In the genomic region with DNA sequence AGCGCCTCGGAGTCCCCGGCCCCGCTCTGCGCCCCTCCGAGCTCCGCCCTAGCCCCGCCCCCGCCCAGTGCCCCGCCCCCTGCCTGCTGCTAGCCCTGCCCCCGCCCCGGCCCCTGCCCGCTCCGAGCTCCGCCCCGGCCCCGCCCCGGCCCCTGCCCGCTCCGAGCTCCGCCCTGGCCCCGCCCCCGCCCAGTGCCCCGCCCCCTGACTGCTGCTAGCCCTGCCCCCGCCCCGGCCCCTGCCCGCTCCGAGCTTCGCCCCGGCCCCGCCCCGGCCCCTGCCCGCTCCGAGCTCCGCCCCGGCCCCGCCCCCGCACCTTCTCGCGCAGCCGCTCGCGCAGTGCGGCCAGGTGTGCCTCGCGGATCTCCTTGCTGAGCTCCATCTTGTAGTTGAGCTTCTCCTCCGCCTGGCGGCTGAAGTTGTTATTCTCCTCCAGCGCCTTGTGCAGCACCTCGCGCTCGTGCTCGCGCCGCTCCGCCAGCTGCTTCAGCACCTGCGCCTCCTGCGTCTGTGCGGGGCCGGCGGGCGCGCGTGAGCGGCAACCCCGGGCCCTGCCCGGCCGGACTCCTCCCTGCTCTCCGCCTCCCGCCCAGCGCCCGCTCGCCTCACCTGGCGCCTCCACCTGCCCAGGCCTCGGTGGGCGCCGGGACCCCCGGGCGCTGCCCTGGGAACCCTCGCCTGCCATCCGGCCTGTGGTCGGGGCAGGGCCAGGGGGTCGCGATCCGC, we compare ENCODE assay signal across 8 cellular contexts. TPM values are rescaled to one million over a fixed set of nuclear protein-coding genes. Genes with fewer than 3 reads are reported as not detected.
DNase-seq lines count a peak whose midpoint lies in the region; ATAC-seq and TF ChIP-seq lines count a peak whose summit lies in the region.

No MANE protein-coding gene starts in this region.

- H3K27ac ChIP-seq in H9 (ENCODE audit: insufficient read length, low read depth, low read length) (no peak overlapping the region), SU-DHL-6 (ENCODE audit: low read depth, low read length) (peak overlapping the region; percentile 22; the same call in 1 of the 2 replicates), heart left ventricle (peak overlapping the region; percentile 78 to 99 (median 90)), upper lobe of right lung (peak overlapping the region; percentile 93)

- H3K36me3 ChIP-seq in SU-DHL-6 (ENCODE audit: low read length) (no peaks in the 10 kb centered on the region), heart left ventricle (no peaks in the 10 kb centered on the region), upper lobe of right lung (no peaks in the 10 kb centered on the region)

- no peak overlapping the region for H2AK5ac ChIP-seq in H9 (ENCODE audit: insufficient read length, low read length)

- no peak overlapping the region for H2BK5ac ChIP-seq in H9 (ENCODE audit: insufficient read length, low read length)

- no peak overlapping the region for H3K56ac ChIP-seq in H9 (ENCODE audit: insufficient read length, low read depth, low read length)

- H3K4ac ChIP-seq in H9 (ENCODE audit: low read depth, low read length) = no peak overlapping the region

- TF ChIP-seq CTCF in H9 (conservative IDR thresholded peaks at IDR 0.05) (peak; percentile 64), SU-DHL-6 (IDR thresholded peaks at IDR 0.05; ENCODE audit: insufficient read depth, low read length, poor library complexity, severe bottlenecking) (peak; percentile 20), heart left ventricle (IDR thresholded peaks at IDR 0.05) (peak in 10 of 12 donors; percentile 5 to 53 (median 23)), progenitor cell of endocrine pancreas (IDR thresholded peaks at IDR 0.05; ENCODE audit: unreplicated experiment) (peak; percentile 61), upper lobe of right lung (IDR thresholded peaks at IDR 0.05) (peak; percentile 42)

- intact Hi-C loops in heart left ventricle (cut with DNase I) (loop anchor here in 1 of 10 donors (2.0 kb wide), 1 partner anchor 15 kb away; a partner anchor contains a TSS), upper lobe of right lung (cut with DNase I) (no loop called here)

- H3K4me1 ChIP-seq in H9 (ENCODE audit: insufficient read depth, low read length) = no peaks in the 10 kb centered on the region
- H3K4me1 ChIP-seq in heart left ventricle = peaks cover 0 to 36% (median 14%) of the 10 kb centered on the region in 12 donors
- peaks cover 20% of the 10 kb centered on the region for H3K4me1 ChIP-seq in upper lobe of right lung

- no peaks in the 10 kb centered on the region for H3K9me2 ChIP-seq in SU-DHL-6 (replicated peaks; ENCODE audit: insufficient read depth, low read length)

- peaks cover 0 to 3% (median 2%) of the 10 kb centered on the region in 3 experiments; a peak in 3 of 7 replicates for H3K36me3 Mint-ChIP-seq in H9 (ENCODE audit: insufficient read depth in 1 of 3, low read depth in 3 of 3)
- H3K36me3 Mint-ChIP-seq in activated naive CD8-positive, alpha-beta T cell treated with anti-CD3 and anti-CD28 coated beads, Interleukin-2, amount 10 ng/mL, durations not matched to agents 7 days and 5 days = peaks cover 2% of the 10 kb centered on the region
- no peaks in the 10 kb centered on the region for H3K36me3 Mint-ChIP-seq in progenitor cell of endocrine pancreas (ENCODE audit: insufficient read depth)

- no peak overlapping the region for H3T11ph ChIP-seq in H9 (ENCODE audit: low read length)

- peak overlapping the region; percentile 54 for H3K4me3 ChIP-seq in SU-DHL-6 (ENCODE audit: insufficient read depth, low read length, poor library complexity, severe bottlenecking)
- peak overlapping the region; percentile 43 to 79 (median 66) for H3K4me3 ChIP-seq in heart left ventricle
- peak overlapping the region; percentile 69 for H3K4me3 ChIP-seq in upper lobe of right lung

- H3K9ac ChIP-seq in H9 (ENCODE audit: extremely low read depth, insufficient read length, low read length) (no peak overlapping the region), SU-DHL-6 (ENCODE audit: low read length) (peak overlapping the region; percentile 59)

- no peak overlapping the region for H4K5ac ChIP-seq in H9 (ENCODE audit: insufficient read length, low read depth, low read length)

- H2BK12ac ChIP-seq in H9 (ENCODE audit: insufficient read length, low read depth, low read length) = no peak overlapping the region

- WGBS in H9 (ENCODE audit: extremely low coverage, insufficient read length, low lambda C conversion rate) = no CpG with 5 or more reads among the region's 85 CpGs
- WGBS in heart left ventricle, 4 donors = 2 to 8% (median 5%) methylated on average over 5 to 85 of the region's 85 CpGs

- H3K27me3 ChIP-seq in H9 (ENCODE audit: insufficient read depth, low read length) (no peaks in the 10 kb centered on the region), SU-DHL-6 (ENCODE audit: low read length) (no peaks in the 10 kb centered on the region), heart left ventricle (no peaks in the 10 kb centered on the region), upper lobe of right lung (no peaks in the 10 kb centered on the region)

- no peak overlapping the region for H2BK120ac ChIP-seq in H9 (ENCODE audit: low read depth, low read length, poor library complexity, severe bottlenecking)

- peak overlapping the region; percentile 62 to 77; a peak in 4 of 5 replicates for H3K4me3 Mint-ChIP-seq in H9
- H3K4me3 Mint-ChIP-seq in activated naive CD8-positive, alpha-beta T cell treated with anti-CD3 and anti-CD28 coated beads, Interleukin-2, amount 10 ng/mL, durations not matched to agents 7 days and 5 days = peak overlapping the region; percentile 70
- no peak overlapping the region for H3K4me3 Mint-ChIP-seq in progenitor cell of endocrine pancreas (ENCODE audit: low read depth)

- DNase-seq in GM04504 (ENCODE audit: low read depth) (peak; percentile 41), H9 (peak; percentile 97), MV-4-11 (lab: John Stamatoyannopoulos, UW) (peak; percentile 59), heart left ventricle (peak; percentile 87 to 95 (median 92)), progenitor cell of endocrine pancreas (ENCODE audit: low spot score, unreplicated experiment) (peak; percentile 93), upper lobe of right lung (peak; percentile 97)
- DNase-seq in activated naive CD8-positive, alpha-beta T cell treated with anti-CD3 and anti-CD28 coated beads, Interleukin-2, amount 10 ng/mL, durations not matched to agents 7 days and 5 days = peak; percentile 98

- POLR2A ChIA-PET in activated naive CD8-positive, alpha-beta T cell treated with anti-CD3 and anti-CD28 coated beads, Interleukin-2, amount 10 ng/mL, durations not matched to agents 7 days and 5 days (lab: Charles Lee) = interaction anchor here (0.7 to 5.5 kb wide), 16 partner anchors 10 to 223 kb away, joined by 3 to 109 read pairs (median 6); a partner anchor contains a TSS

- H3K79me1 ChIP-seq in H9 (ENCODE audit: insufficient read depth, low read depth, low read length, poor library complexity, severe bottlenecking) = no peaks in the 10 kb centered on the region

- H3K27me3 Mint-ChIP-seq in H9 (ENCODE audit: low read depth) (peaks cover 3% of the 10 kb centered on the region; the same call in 1 of the 2 replicates), progenitor cell of endocrine pancreas (peaks cover 6% of the 10 kb centered on the region)
- no peaks in the 10 kb centered on the region for H3K27me3 Mint-ChIP-seq in activated naive CD8-positive, alpha-beta T cell treated with anti-CD3 and anti-CD28 coated beads, Interleukin-2, amount 10 ng/mL, durations not matched to agents 7 days and 5 days

- H3F3A ChIP-seq in SU-DHL-6 (ENCODE audit: insufficient read depth) = no peaks in the 10 kb centered on the region

- H3K27ac Mint-ChIP-seq in H9 (no peak overlapping the region), progenitor cell of endocrine pancreas (no peak overlapping the region)
- peak overlapping the region; percentile 70 for H3K27ac Mint-ChIP-seq in activated naive CD8-positive, alpha-beta T cell treated with anti-CD3 and anti-CD28 coated beads, Interleukin-2, amount 10 ng/mL, durations not matched to agents 7 days and 5 days

- H3K4me1 Mint-ChIP-seq in H9 = peaks cover 6 to 14% of the 10 kb centered on the region in 2 experiments
- H3K4me1 Mint-ChIP-seq in activated naive CD8-positive, alpha-beta T cell treated with anti-CD3 and anti-CD28 coated beads, Interleukin-2, amount 10 ng/mL, durations not matched to agents 7 days and 5 days = peaks cover 25% of the 10 kb centered on the region
- peaks cover 2% of the 10 kb centered on the region for H3K4me1 Mint-ChIP-seq in progenitor cell of endocrine pancreas (ENCODE audit: low read depth)

- no peak overlapping the region for H4K91ac ChIP-seq in H9 (ENCODE audit: insufficient read length, low read depth, low read length)

- peaks cover 7% of the 10 kb centered on the region for H3K23me2 ChIP-seq in H9 (ENCODE audit: insufficient read length, low read depth, low read length, poor library complexity, severe bottlenecking)

- no peak overlapping the region for H2BK20ac ChIP-seq in H9 (ENCODE audit: low read depth, low read length, poor library complexity, severe bottlenecking)

- H3K4me2 ChIP-seq in H9 (ENCODE audit: insufficient read depth, insufficient read length, low read length) = peak overlapping the region; percentile 41
- H3K4me2 ChIP-seq in SU-DHL-6 (ENCODE audit: low read depth, low read length, poor library complexity, severe bottlenecking) = peak overlapping the region; percentile 67

- H3K23ac ChIP-seq in H9 (ENCODE audit: insufficient read length, low read depth, low read length) = no peak overlapping the region

- no peak overlapping the region for H2BK15ac ChIP-seq in H9 (ENCODE audit: low read depth, low read length)

- H3K79me2 ChIP-seq in H9 (ENCODE audit: insufficient read depth, low read length) (no peaks in the 10 kb centered on the region), SU-DHL-6 (ENCODE audit: insufficient read depth, low read length) (no peaks in the 10 kb centered on the region)

- H4K20me1 ChIP-seq in H9 (ENCODE audit: control insufficient read depth, insufficient read depth, insufficient read length) (no peaks in the 10 kb centered on the region), SU-DHL-6 (ENCODE audit: low read depth, low read length) (no peaks in the 10 kb centered on the region)

- H3K9me3 Mint-ChIP-seq in H9 (no peaks in the 10 kb centered on the region; a peak in 1 of 5 replicates), progenitor cell of endocrine pancreas (ENCODE audit: low read depth) (no peaks in the 10 kb centered on the region)
- no peaks in the 10 kb centered on the region for H3K9me3 Mint-ChIP-seq in activated naive CD8-positive, alpha-beta T cell treated with anti-CD3 and anti-CD28 coated beads, Interleukin-2, amount 10 ng/mL, durations not matched to agents 7 days and 5 days

- peak; percentile 68 for ATAC-seq in activated naive CD8-positive, alpha-beta T cell treated with anti-CD3 and anti-CD28 coated beads, Interleukin-2, amount 10 ng/mL, durations not matched to agents 7 days and 5 days (ENCODE audit: low read depth)
- ATAC-seq in heart left ventricle (peak; percentile 72 to 89 (median 86)), upper lobe of right lung (peak; percentile 91)

- H3K9me3 ChIP-seq in H9 (ENCODE audit: control insufficient read depth, low read depth, low read length) (no peaks in the 10 kb centered on the region), SU-DHL-6 (ENCODE audit: insufficient read depth, low read length) (no peaks in the 10 kb centered on the region), heart left ventricle (no peaks in the 10 kb centered on the region), upper lobe of right lung (no peaks in the 10 kb centered on the region)

- H2AFZ ChIP-seq in H9 (ENCODE audit: low read length) (no peak overlapping the region), SU-DHL-6 (ENCODE audit: low read depth, low read length, severe bottlenecking) (peak overlapping the region; percentile 59)

- no peak for TF ChIP-seq POLR2A in heart left ventricle (IDR thresholded peaks at IDR 0.05)

- H3K18ac ChIP-seq in H9 (ENCODE audit: insufficient read length, low read depth, low read length) = no peak overlapping the region

- H4K8ac ChIP-seq in H9 (replicated peaks; ENCODE audit: insufficient read length, low read depth, low read length) = no peak overlapping the region

- H3K14ac ChIP-seq in H9 (ENCODE audit: insufficient read depth, low read length) = no peak overlapping the region; the same call in 1 of the 2 replicates

RNA-seq across cellular contexts. Expression of a gene that starts 11.3 kb away (rescaled TPM):
- total RNA-seq in H9 (2021) (54.0 and 58.4 TPM in 2 replicates), heart left ventricle (10 to 100 TPM in 2 of 9 donors, 1 to 10 TPM in 7; 2.9 to 15.6 (median 4.7) TPM), progenitor cell of endocrine pancreas (25.6 and 26.5 TPM in 2 replicates), upper lobe of right lung (12.4 TPM)
- total RNA-seq in activated naive CD8-positive, alpha-beta T cell treated with anti-CD3 and anti-CD28 coated beads, Interleukin-2, amount 10 ng/mL, durations not matched to agents 7 days and 5 days = 10 to 100 TPM; 42.1 to 45.6 TPM
- 1 to 10 TPM; 5.2 to 6.7 TPM for polyA plus RNA-seq in heart left ventricle

RNA-seq across cellular contexts. Expression of a gene that starts 15.1 kb away (rescaled TPM):
- 14.3 and 14.8 TPM in 2 replicates for total RNA-seq in H9 (2021)
- total RNA-seq in activated naive CD8-positive, alpha-beta T cell treated with anti-CD3 and anti-CD28 coated beads, Interleukin-2, amount 10 ng/mL, durations not matched to agents 7 days and 5 days = 10 to 100 TPM; 20.5 to 21.6 TPM
- 10 to 100 TPM in 1 of 9 donors, 1 to 10 TPM in 8; 4.3 to 10.0 (median 5.9) TPM for total RNA-seq in heart left ventricle
- polyA plus RNA-seq in heart left ventricle = 1 to 10 TPM; 6.3 to 8.6 TPM
- total RNA-seq in progenitor cell of endocrine pancreas = 15.1 and 15.2 TPM in 2 replicates
- 11.3 TPM for total RNA-seq in upper lobe of right lung

RNA-seq across cellular contexts. Expression of a gene that starts 16.2 kb away (rescaled TPM):
- total RNA-seq in H9 (2021) (33.4 and 36.5 TPM in 2 replicates), heart left ventricle (10 to 100 TPM in 5 of 9 donors, 1 to 10 TPM in 4; 3.0 to 17.8 (median 10.1) TPM), progenitor cell of endocrine pancreas (35.5 and 39.7 TPM in 2 replicates), upper lobe of right lung (26.7 TPM)
- total RNA-seq in activated naive CD8-positive, alpha-beta T cell treated with anti-CD3 and anti-CD28 coated beads, Interleukin-2, amount 10 ng/mL, durations not matched to agents 7 days and 5 days = 10 to 100 TPM; 41.3 to 41.5 TPM
- 1 to 10 TPM; 5.9 to 7.1 TPM for polyA plus RNA-seq in heart left ventricle

RNA-seq across cellular contexts. Expression of a gene that starts 54.5 kb away (rescaled TPM):
- 0.86 TPM in 1 of 2 replicates, not detected in the other for total RNA-seq in H9 (2021)
- not detected for total RNA-seq in activated naive CD8-positive, alpha-beta T cell treated with anti-CD3 and anti-CD28 coated beads, Interleukin-2, amount 10 ng/mL, durations not matched to agents 7 days and 5 days
- 1 to 10 TPM in 4 of 9 donors, under 1 TPM in 4, not detected in 1; 0.42 to 5.7 (median 0.92) TPM for total RNA-seq in heart left ventricle
- 1 to 10 TPM; 2.9 to 6.4 TPM for polyA plus RNA-seq in heart left ventricle
- not detected in 2 replicates for total RNA-seq in progenitor cell of endocrine pancreas
- total RNA-seq in upper lobe of right lung = 14.4 TPM

Comparison
In these comparisons a context has a peak if more than half of its experiments do, and no peak if none do; other contexts are left out.
1. DNase-seq: peak in every context shown above with its lines; median percentile 98 in activated naive CD8-positive, alpha-beta T cell treated with anti-CD3 and anti-CD28 coated beads, Interleukin-2, amount 10 ng/mL, durations not matched to agents 7 days and 5 days; 97 in H9; 97 in upper lobe of right lung; 93 in progenitor cell of endocrine pancreas; 92 in heart left ventricle; 59 in MV-4-11; 41 in GM04504.